In genomic region chr7:140677496-140677895, GRCh38 we compare ENCODE assay signal across 20 cellular contexts. TPM values are rescaled to one million over a fixed set of nuclear protein-coding genes. Genes with fewer than 3 reads are reported as not detected.
"Had no signal": no experiment of that assay in that cellular context is flagged by ENCODE, and none has a peak within 500 bp of the region (broad histone marks: within the 10 kb centered on the region; RNA-seq: fewer than 3 reads in every experiment).

No MANE protein-coding gene starts in this region.

- H3K27me3 Mint-ChIP-seq: activated naive CD4-positive, alpha-beta T cell treated with anti-CD3 and anti-CD28 coated beads, Interleukin-2, amount 50 U/mL, for 24 hours; dendritic cell treated with granulocyte-macrophage colony-stimulating factor and Interleukin-4, amounts not matched to agents 40 ng/mL and 50 ng/mL, for 4 days had no signal

- H3K9me3 ChIP-seq: esophagus squamous epithelium, prostate gland, right atrium auricular region, tibial artery had no signal

- DNase-seq: activated CD4-positive, alpha-beta T cell treated with anti-CD3 and anti-CD28 coated beads, Interleukin-2, amount 50 U/mL, for 1 hour; activated CD4-positive, CD25-positive, alpha-beta regulatory T cell treated with anti-CD3 and anti-CD28 coated beads, Interleukin-2, amount 50 U/mL, for 72 hours; activated CD8-positive, alpha-beta memory T cell treated with anti-CD3 and anti-CD28 coated beads, Interleukin-2, amount 50 U/mL, for 4 hours; activated gamma-delta T cell; activated T-cell treated with anti-CD3 and anti-CD28 coated beads, Interleukin-2, amount 50 U/mL, for 72 hours; effector CD8-positive, alpha-beta T cell; esophagus squamous epithelium; left ventricle myocardium superior; mesendoderm; stimulated activated CD4-positive, alpha-beta T cell treated with anti-CD3 and anti-CD28 coated beads, Interleukin-2, amount 100 ng/mL, for 24 hours; stimulated activated naive CD8-positive, alpha-beta T cell treated with anti-CD3 and anti-CD28 coated beads, Interleukin-15, Interleukin-2, amounts not matched to agents 100 U/mL and 50 U/mL, for 24 hours; substantia nigra; T-helper 1 cell had no signal

- H3K27ac ChIP-seq: esophagus squamous epithelium, prostate gland, right atrium auricular region, tibial artery had no signal

- H3K27me3 ChIP-seq: esophagus squamous epithelium, right atrium auricular region, tibial artery had no signal

- H3K36me3 ChIP-seq: prostate gland had no signal

- H3K9me3 Mint-ChIP-seq: activated naive CD4-positive, alpha-beta T cell treated with anti-CD3 and anti-CD28 coated beads, Interleukin-2, amount 50 U/mL, for 24 hours; activated T-cell treated with anti-CD3 and anti-CD28 coated beads, Interleukin-2, amount 50 U/mL, for 72 hours; dendritic cell treated with granulocyte-macrophage colony-stimulating factor and Interleukin-4, amounts not matched to agents 40 ng/mL and 50 ng/mL, for 4 days had no signal

- H3K4me3 Mint-ChIP-seq: activated naive CD4-positive, alpha-beta T cell treated with anti-CD3 and anti-CD28 coated beads, Interleukin-2, amount 50 U/mL, for 24 hours; activated T-cell treated with anti-CD3 and anti-CD28 coated beads, Interleukin-2, amount 50 U/mL, for 72 hours; dendritic cell treated with granulocyte-macrophage colony-stimulating factor and Interleukin-4, amounts not matched to agents 40 ng/mL and 50 ng/mL, for 4 days had no signal

- FAIRE-seq: bronchial epithelial cell, urothelium cell line had no signal

- H3K27ac Mint-ChIP-seq: activated naive CD4-positive, alpha-beta T cell treated with anti-CD3 and anti-CD28 coated beads, Interleukin-2, amount 50 U/mL, for 24 hours; activated T-cell treated with anti-CD3 and anti-CD28 coated beads, Interleukin-2, amount 50 U/mL, for 72 hours had no signal

- H3K4me3 ChIP-seq: esophagus squamous epithelium, prostate gland, right atrium auricular region, tibial artery had no signal

- ATAC-seq: activated T-cell treated with anti-CD3 and anti-CD28 coated beads, Interleukin-2, amount 50 U/mL, for 72 hours; left ventricle myocardium superior; stimulated activated naive CD8-positive, alpha-beta T cell treated with anti-CD3 and anti-CD28 coated beads, Interleukin-15, Interleukin-2, amounts not matched to agents 100 U/mL and 50 U/mL, for 24 hours had no signal

RNA-seq across cellular contexts. Expression of gene DENND2A, which starts 36.9 kb away (rescaled TPM):
- total RNA-seq: activated T-cell treated with anti-CD3 and anti-CD28 coated beads, Interleukin-2, amount 50 U/mL, for 72 hours had no signal
